ENCODE assay signal across 1 cellular context in the genomic region with DNA sequence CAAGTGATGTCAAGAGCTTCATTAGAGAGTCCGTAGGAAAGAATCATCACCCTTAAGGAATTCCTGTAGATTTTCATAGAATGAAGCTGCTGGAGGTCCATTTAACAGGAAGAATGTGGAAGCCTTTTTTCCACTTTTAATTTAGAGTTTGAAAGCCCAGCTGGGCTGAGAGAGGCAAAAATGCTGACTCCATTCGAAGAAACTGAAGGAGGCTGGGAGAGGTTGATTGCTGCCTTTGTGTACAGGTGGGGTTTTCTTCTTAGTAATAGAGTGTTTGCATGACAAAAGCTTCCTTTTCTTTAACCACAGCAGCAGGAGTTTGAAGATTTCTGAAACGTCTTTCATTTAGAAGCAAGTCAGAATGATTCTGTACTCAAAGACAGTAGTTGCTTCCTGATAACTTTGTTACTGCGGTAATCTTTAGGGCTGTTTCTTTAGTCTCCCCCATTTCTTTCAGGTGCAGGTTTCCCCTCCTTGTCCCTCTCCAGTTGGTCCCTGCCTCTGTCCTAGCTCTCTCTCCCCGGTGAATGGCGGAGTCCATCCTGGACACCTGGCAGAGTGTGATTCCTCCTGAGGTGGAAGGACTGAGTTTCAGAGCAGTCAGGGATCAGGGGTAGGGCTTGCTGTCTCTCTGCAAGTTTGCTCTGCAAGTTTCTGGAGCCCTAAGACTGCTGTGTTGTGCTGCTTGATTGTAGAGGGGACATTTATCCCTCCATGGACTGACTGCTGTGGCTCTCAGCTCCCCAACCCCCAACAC.
A peak's percentile ranks its signal among the peaks of the same experiment; 100 is the strongest.
TF ChIP-seq lines count a peak whose summit lies in the region.

No MANE protein-coding gene starts in this region.

TF ChIP-seq in HEK293, 187 proteins besides CTCF, POLR2A, EP300 and RAD21 (continued from another document):
- TF ChIP-seq, protein P1, sequence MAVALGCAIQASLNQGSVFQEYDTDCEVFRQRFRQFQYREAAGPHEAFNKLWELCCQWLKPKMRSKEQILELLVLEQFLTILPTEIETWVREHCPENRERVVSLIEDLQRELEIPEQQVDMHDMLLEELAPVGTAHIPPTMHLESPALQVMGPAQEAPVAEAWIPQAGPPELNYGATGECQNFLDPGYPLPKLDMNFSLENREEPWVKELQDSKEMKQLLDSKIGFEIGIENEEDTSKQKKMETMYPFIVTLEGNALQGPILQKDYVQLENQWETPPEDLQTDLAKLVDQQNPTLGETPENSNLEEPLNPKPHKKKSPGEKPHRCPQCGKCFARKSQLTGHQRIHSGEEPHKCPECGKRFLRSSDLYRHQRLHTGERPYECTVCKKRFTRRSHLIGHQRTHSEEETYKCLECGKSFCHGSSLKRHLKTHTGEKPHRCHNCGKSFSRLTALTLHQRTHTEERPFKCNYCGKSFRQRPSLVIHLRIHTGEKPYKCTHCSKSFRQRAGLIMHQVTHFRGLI (tag by site-specific recombination; IDR thresholded peaks at IDR 0.05), result no peak
- TF ChIP-seq, protein P2, sequence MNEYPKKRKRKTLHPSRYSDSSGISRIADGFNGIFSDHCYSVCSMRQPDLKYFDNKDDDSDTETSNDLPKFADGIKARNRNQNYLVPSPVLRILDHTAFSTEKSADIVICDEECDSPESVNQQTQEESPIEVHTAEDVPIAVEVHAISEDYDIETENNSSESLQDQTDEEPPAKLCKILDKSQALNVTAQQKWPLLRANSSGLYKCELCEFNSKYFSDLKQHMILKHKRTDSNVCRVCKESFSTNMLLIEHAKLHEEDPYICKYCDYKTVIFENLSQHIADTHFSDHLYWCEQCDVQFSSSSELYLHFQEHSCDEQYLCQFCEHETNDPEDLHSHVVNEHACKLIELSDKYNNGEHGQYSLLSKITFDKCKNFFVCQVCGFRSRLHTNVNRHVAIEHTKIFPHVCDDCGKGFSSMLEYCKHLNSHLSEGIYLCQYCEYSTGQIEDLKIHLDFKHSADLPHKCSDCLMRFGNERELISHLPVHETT (tag by site-specific recombination; IDR thresholded peaks at IDR 0.05), result no peak
- TF ChIP-seq, protein P3, sequence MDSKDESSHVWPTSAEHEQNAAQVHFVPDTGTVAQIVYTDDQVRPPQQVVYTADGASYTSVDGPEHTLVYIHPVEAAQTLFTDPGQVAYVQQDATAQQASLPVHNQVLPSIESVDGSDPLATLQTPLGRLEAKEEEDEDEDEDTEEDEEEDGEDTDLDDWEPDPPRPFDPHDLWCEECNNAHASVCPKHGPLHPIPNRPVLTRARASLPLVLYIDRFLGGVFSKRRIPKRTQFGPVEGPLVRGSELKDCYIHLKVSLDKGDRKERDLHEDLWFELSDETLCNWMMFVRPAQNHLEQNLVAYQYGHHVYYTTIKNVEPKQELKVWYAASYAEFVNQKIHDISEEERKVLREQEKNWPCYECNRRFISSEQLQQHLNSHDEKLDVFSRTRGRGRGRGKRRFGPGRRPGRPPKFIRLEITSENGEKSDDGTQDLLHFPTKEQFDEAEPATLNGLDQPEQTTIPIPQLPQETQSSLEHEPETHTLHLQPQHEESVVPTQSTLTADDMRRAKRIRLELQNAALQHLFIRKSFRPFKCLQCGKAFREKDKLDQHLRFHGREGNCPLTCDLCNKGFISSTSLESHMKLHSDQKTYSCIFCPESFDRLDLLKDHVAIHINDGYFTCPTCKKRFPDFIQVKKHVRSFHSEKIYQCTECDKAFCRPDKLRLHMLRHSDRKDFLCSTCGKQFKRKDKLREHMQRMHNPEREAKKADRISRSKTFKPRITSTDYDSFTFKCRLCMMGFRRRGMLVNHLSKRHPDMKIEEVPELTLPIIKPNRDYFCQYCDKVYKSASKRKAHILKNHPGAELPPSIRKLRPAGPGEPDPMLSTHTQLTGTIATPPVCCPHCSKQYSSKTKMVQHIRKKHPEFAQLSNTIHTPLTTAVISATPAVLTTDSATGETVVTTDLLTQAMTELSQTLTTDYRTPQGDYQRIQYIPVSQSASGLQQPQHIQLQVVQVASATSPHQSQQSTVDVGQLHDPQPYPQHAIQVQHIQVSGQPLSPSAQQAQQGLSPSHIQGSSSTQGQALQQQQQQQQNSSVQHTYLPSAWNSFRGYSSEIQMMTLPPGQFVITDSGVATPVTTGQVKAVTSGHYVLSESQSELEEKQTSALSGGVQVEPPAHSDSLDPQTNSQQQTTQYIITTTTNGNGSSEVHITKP (tag by site-specific recombination; IDR thresholded peaks at IDR 0.05), result peak; percentile 78
- no peak for TF ChIP-seq ZNF114 (tag by site-specific recombination; IDR thresholded peaks at IDR 0.05)
- TF ChIP-seq ZNF37A (tag by site-specific recombination; IDR thresholded peaks at IDR 0.05), result no peak
- TF ChIP-seq TRIM28 (IDR thresholded peaks at IDR 0.05; ENCODE audit: borderline replicate concordance, low read length), result no peak
